Comparison of ENCODE assay signal across 13 cellular contexts in genomic region chr7:26179826-26180497, GRCh38. TPM values are rescaled to one million over a fixed set of nuclear protein-coding genes. Genes with fewer than 3 reads are reported as not detected.
DNase-seq lines count a peak whose midpoint lies in the region; ATAC-seq and TF ChIP-seq lines count a peak whose summit lies in the region.
"Had no signal": no experiment of that assay in that cellular context is flagged by ENCODE, and none has a peak within 500 bp of the region (broad histone marks: within the 10 kb centered on the region; RNA-seq: fewer than 3 reads in every experiment).

No MANE protein-coding gene starts in this region.

- no peaks in the 10 kb centered on the region for H3K36me3 ChIP-seq in CD8-positive, alpha-beta memory T cell (ENCODE audit: insufficient read depth, low read length)
- peaks cover 4% of the 10 kb centered on the region for H3K36me3 ChIP-seq in lower lobe of right lung
- H3K36me3 ChIP-seq: brain microvascular endothelial cell, SJSA1 had no signal

- H3K9me3 ChIP-seq in AG04450 (ENCODE audit: control insufficient read depth, insufficient read depth, low read length) (no peaks in the 10 kb centered on the region), lower lobe of right lung (no peaks in the 10 kb centered on the region)
- H3K9me3 ChIP-seq in CD8-positive, alpha-beta memory T cell (ENCODE audit: low read length), result no peaks in the 10 kb centered on the region
- H3K9me3 ChIP-seq: SJSA1 had no signal

- peaks cover 37 to 63% (median 42%) of the 10 kb centered on the region in 3 donors for H3K4me1 Mint-ChIP-seq in CD8-positive, alpha-beta memory T cell
- peaks cover 34% of the 10 kb centered on the region for H3K4me1 Mint-ChIP-seq in activated CD8-positive, alpha-beta T cell treated with anti-CD3 and anti-CD28 coated beads for 36 hours (ENCODE audit: low read depth)

- CTCF ChIA-PET in AG04450 (lab: Charles Lee), result interaction anchor here (0.6 to 3.8 kb wide), 5 partner anchors 17 to 185 kb away, joined by 3 to 13 read pairs (median 4); no protein-coding TSS in a partner anchor
- CTCF ChIA-PET in CD8-positive, alpha-beta memory T cell (lab: Charles Lee), result interaction anchor here (1.1 to 2.4 kb wide), 4 partner anchors 12 to 89 kb away, joined by 3 to 9 read pairs (median 6); no protein-coding TSS in a partner anchor
- CTCF ChIA-PET in activated CD8-positive, alpha-beta T cell treated with anti-CD3 and anti-CD28 coated beads for 36 hours (lab: Charles Lee), result interaction anchor here (0.8 to 5.1 kb wide), 6 partner anchors 9 to 105 kb away, joined by 3 to 35 read pairs (median 4); no protein-coding TSS in a partner anchor

- H3K27me3 ChIP-seq in AG04450 (ENCODE audit: control insufficient read depth, insufficient read depth, low read length) (no peaks in the 10 kb centered on the region), lower lobe of right lung (ENCODE audit: low read depth) (no peaks in the 10 kb centered on the region)
- no peaks in the 10 kb centered on the region for H3K27me3 ChIP-seq in CD8-positive, alpha-beta memory T cell (ENCODE audit: insufficient read depth, low read length, poor library complexity, severe bottlenecking)
- H3K27me3 ChIP-seq: brain microvascular endothelial cell, SJSA1 had no signal

- no peak overlapping the region for H3K4me3 Mint-ChIP-seq in CD8-positive, alpha-beta memory T cell
- H3K4me3 Mint-ChIP-seq in activated CD8-positive, alpha-beta T cell treated with anti-CD3 and anti-CD28 coated beads for 36 hours, result no peak overlapping the region

- intact Hi-C loops in activated CD8-positive, alpha-beta T cell treated with anti-CD3 and anti-CD28 coated beads for 36 hours (cut with micrococcal nuclease), result loop anchor here (10.0 kb wide), 1 partner anchor 285 kb away; no protein-coding TSS in a partner anchor
- intact Hi-C loops in lower lobe of right lung (cut with DNase I), result no loop called here

- H3K27ac ChIP-seq in AG04450 (ENCODE audit: low read depth, low read length) (peak overlapping the region; percentile 11), lower lobe of right lung (peak overlapping the region; percentile 1)
- no peak overlapping the region for H3K27ac ChIP-seq in CD8-positive, alpha-beta memory T cell (ENCODE audit: low read depth, low read length)
- H3K27ac ChIP-seq: brain microvascular endothelial cell, SJSA1, WERI-Rb-1 had no signal

- H3K27ac Mint-ChIP-seq in CD8-positive, alpha-beta memory T cell, result peak overlapping the region in 7 of 8 donors; percentile 4 to 84 (median 24)
- peak overlapping the region; percentile 72 for H3K27ac Mint-ChIP-seq in activated CD8-positive, alpha-beta T cell treated with anti-CD3 and anti-CD28 coated beads for 36 hours

- DNase-seq in AG04450 (ENCODE audit: low read depth, low spot score) (no peak), lower lobe of right lung (no peak), NCI-H146 treated with DMSO at 0.1 percent for 48 hours (lab: John Stamatoyannopoulos, UW; ENCODE audit: unreplicated experiment) (no peak), NOMO-1 treated with dmso at 0.1 percent for 144 hours (lab: John Stamatoyannopoulos, UW; ENCODE audit: unreplicated experiment) (no peak)
- DNase-seq in CD8-positive, alpha-beta memory T cell, result no peak
- no peak for DNase-seq in activated CD8-positive, alpha-beta T cell treated with anti-CD3 and anti-CD28 coated beads for 36 hours
- no peak for DNase-seq in stimulated activated CD4-positive, alpha-beta T cell treated with anti-CD3 and anti-CD28 coated beads, Interleukin-4, amount 100 ng/mL, for 24 hours
- DNase-seq: activated T-cell treated with anti-CD3 and anti-CD28 coated beads, Interleukin-2, amount 50 U/mL, for 1 hour; brain microvascular endothelial cell; MM.1S; WERI-Rb-1 had no signal

- no peaks in the 10 kb centered on the region for H3K9me3 Mint-ChIP-seq in CD8-positive, alpha-beta memory T cell
- H3K9me3 Mint-ChIP-seq in activated CD8-positive, alpha-beta T cell treated with anti-CD3 and anti-CD28 coated beads for 36 hours, result no peaks in the 10 kb centered on the region

- H3K4me1 ChIP-seq in CD8-positive, alpha-beta memory T cell (ENCODE audit: insufficient read depth, low read length), result peaks cover 22% of the 10 kb centered on the region
- H3K4me1 ChIP-seq in lower lobe of right lung, result peaks cover 13% of the 10 kb centered on the region
- H3K4me1 ChIP-seq: SJSA1 had no signal

- no peak for ATAC-seq in activated CD8-positive, alpha-beta T cell treated with anti-CD3 and anti-CD28 coated beads for 36 hours
- ATAC-seq in lower lobe of right lung, result peak; percentile 32 to 41
- ATAC-seq: sciatic nerve had no signal

- POLR2A ChIA-PET in AG04450 (lab: Yijun Ruan, JAX), result interaction anchor here (0.6 to 2.2 kb wide), 4 partner anchors 12 to 33 kb away, joined by 3 to 11 read pairs (median 4); partner anchors contain the start of genes CBX3 and HNRNPA2B1
- POLR2A ChIA-PET in CD8-positive, alpha-beta memory T cell (lab: Charles Lee), result interaction anchor here (1.0 to 1.2 kb wide), 3 partner anchors 15 to 21 kb away, joined by 3 to 4 read pairs (median 4); partner anchors contain the start of gene CBX3
- POLR2A ChIA-PET in activated CD8-positive, alpha-beta T cell treated with anti-CD3 and anti-CD28 coated beads for 36 hours (lab: Charles Lee), result interaction anchor here (0.7 to 19.9 kb wide), 8 partner anchors 9 to 76 kb away, joined by 4 to 588 read pairs (median 8); partner anchors contain the start of genes CBX3 and HNRNPA2B1

- H3K27me3 Mint-ChIP-seq in CD8-positive, alpha-beta memory T cell, result no peaks in the 10 kb centered on the region
- H3K27me3 Mint-ChIP-seq in activated CD8-positive, alpha-beta T cell treated with anti-CD3 and anti-CD28 coated beads for 36 hours, result no peaks in the 10 kb centered on the region

- TF ChIP-seq CTCF in AG04450 (IDR thresholded peaks at IDR 0.05; ENCODE audit: low read depth, low read length) (no peak), lower lobe of right lung (IDR thresholded peaks at IDR 0.05) (no peak)
- TF ChIP-seq CTCF in activated CD8-positive, alpha-beta T cell treated with anti-CD3 and anti-CD28 coated beads for 36 hours (IDR thresholded peaks at IDR 0.05), result no peak

- H3K36me3 Mint-ChIP-seq in CD8-positive, alpha-beta memory T cell, result peaks cover 5 to 10% (median 7%) of the 10 kb centered on the region in 3 donors
- peaks cover 51% of the 10 kb centered on the region for H3K36me3 Mint-ChIP-seq in activated CD8-positive, alpha-beta T cell treated with anti-CD3 and anti-CD28 coated beads for 36 hours (ENCODE audit: low read depth)

- H3K4me3 ChIP-seq in AG04450 (ENCODE audit: low read depth, low read length) (no peak overlapping the region), lower lobe of right lung (no peak overlapping the region)
- H3K4me3 ChIP-seq in CD8-positive, alpha-beta memory T cell (ENCODE audit: low read length), result no peak overlapping the region
- H3K4me3 ChIP-seq: SJSA1 had no signal

RNA-seq across cellular contexts. Expression of gene HNRNPA2B1, which starts 20.6 kb away (rescaled TPM):
- polyA plus RNA-seq in AG04450 (2011; rRNA removed), result 354 and 493 TPM in 2 replicates
- 118 and 191 TPM in 2 replicates for polyA minus RNA-seq in AG04450 (2011; rRNA and poly(A)+ RNA removed)
- total RNA-seq in CD8-positive, alpha-beta memory T cell, result 100 to 1,000 TPM; 950 to 966 TPM
- polyA plus RNA-seq in CD8-positive, alpha-beta memory T cell, result 742 TPM
- total RNA-seq in activated CD8-positive, alpha-beta T cell treated with anti-CD3 and anti-CD28 coated beads for 36 hours, result 100 to 1,000 TPM; 871 to 893 TPM
- 368 TPM for total RNA-seq in lower lobe of right lung

RNA-seq across cellular contexts. Expression of gene CBX3, which starts 21.6 kb away (rescaled TPM):
- 115 and 174 TPM in 2 replicates for polyA plus RNA-seq in AG04450 (2011; rRNA removed)
- 19.9 and 38.7 TPM in 2 replicates for polyA minus RNA-seq in AG04450 (2011; rRNA and poly(A)+ RNA removed)
- total RNA-seq in CD8-positive, alpha-beta memory T cell, result 100 to 1,000 TPM; 293 to 296 TPM
- polyA plus RNA-seq in CD8-positive, alpha-beta memory T cell, result 107 TPM
- 100 to 1,000 TPM; 313 to 320 TPM for total RNA-seq in activated CD8-positive, alpha-beta T cell treated with anti-CD3 and anti-CD28 coated beads for 36 hours
- 94.3 TPM for total RNA-seq in lower lobe of right lung

RNA-seq across cellular contexts. Expression of gene NFE2L3, which starts 28.0 kb away (rescaled TPM):
- 50.2 and 63.5 TPM in 2 replicates for polyA plus RNA-seq in AG04450 (2011; rRNA removed)
- 13.4 and 29.2 TPM in 2 replicates for polyA minus RNA-seq in AG04450 (2011; rRNA and poly(A)+ RNA removed)
- total RNA-seq in CD8-positive, alpha-beta memory T cell, result 10 to 100 TPM; 43.5 to 47.4 TPM
- 6.5 TPM for polyA plus RNA-seq in CD8-positive, alpha-beta memory T cell
- total RNA-seq in activated CD8-positive, alpha-beta T cell treated with anti-CD3 and anti-CD28 coated beads for 36 hours, result 10 to 100 TPM; 21.5 to 22.6 TPM
- 4.8 TPM for total RNA-seq in lower lobe of right lung
